ENCODE assay signal across 10 cellular contexts in the genomic region with DNA sequence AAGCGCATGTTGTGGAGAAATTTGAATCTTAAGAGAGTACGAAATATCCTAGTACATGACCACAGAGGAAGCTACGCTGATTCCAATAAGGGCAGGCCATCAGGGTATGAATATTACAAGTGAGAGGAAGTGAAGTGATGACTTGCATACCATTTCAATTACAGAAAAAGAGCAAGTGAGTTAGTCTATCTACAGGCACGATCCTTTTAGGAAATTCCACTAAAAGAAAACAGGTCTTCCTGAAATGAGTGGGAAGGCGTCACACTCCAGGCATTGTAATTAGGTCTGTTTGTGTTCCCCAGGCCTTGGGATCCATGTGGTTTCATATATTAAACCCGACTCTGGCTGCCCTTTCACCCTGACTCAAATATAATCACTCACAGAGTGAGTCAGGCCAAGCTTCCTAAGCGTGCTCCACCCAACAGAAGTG.
DNase-seq lines count a peak whose midpoint lies in the region; ATAC-seq, FAIRE-seq and TF ChIP-seq lines count a peak whose summit lies in the region.
"Had no signal": no experiment of that assay in that cellular context is flagged by ENCODE, and none has a peak within 500 bp of the region (broad histone marks: within the 10 kb centered on the region; RNA-seq: fewer than 3 reads in every experiment).

No MANE protein-coding gene starts in this region.

- H3K27ac ChIP-seq in small intestine (ENCODE audit: low read depth in 1 of 2, low read length in 1 of 2), result no peak overlapping the region

- no peaks in the 10 kb centered on the region for H3K36me3 ChIP-seq in small intestine (ENCODE audit: control insufficient read depth in 2 of 2, insufficient read depth in 2 of 2, low read length in 2 of 2)

- no peak for TF ChIP-seq POLR2A in H54 (IDR thresholded peaks at IDR 0.05; ENCODE audit: low read depth, low read length)

- WGBS in small intestine, 3 donors, result 63 to 72% (median 71%) methylated on average over 7 of the region's 7 CpGs

- H3K4me3 ChIP-seq in small intestine (ENCODE audit: low read depth in 1 of 2, low read length in 2 of 2), result no peak overlapping the region

- H3K9me3 ChIP-seq in small intestine (ENCODE audit: control insufficient read depth, low read depth) (no peaks in the 10 kb centered on the region), T-helper 17 cell (ENCODE audit: control insufficient read depth, low read length, poor library complexity, severe bottlenecking) (no peaks in the 10 kb centered on the region)

- no peak overlapping the region for H3K4me3 Mint-ChIP-seq in T-helper 17 cell

- H3K4me1 ChIP-seq in small intestine (ENCODE audit: control insufficient read depth in 2 of 2, insufficient read depth in 1 of 2, low read depth in 1 of 2, low read length in 1 of 2), result no peaks in the 10 kb centered on the region

- no peaks in the 10 kb centered on the region for H3K27me3 Mint-ChIP-seq in T-helper 17 cell

- FAIRE-seq in H54 (lab: Jason Lieb, UNC) (peak; percentile 96), small intestine (lab: Jason Lieb, UNC) (no peak)

- no peaks in the 10 kb centered on the region for H3K36me3 Mint-ChIP-seq in T-helper 17 cell (ENCODE audit: low read depth)

- no peaks in the 10 kb centered on the region for H3K4me1 Mint-ChIP-seq in T-helper 17 cell

- no peak overlapping the region for H3K27ac Mint-ChIP-seq in T-helper 17 cell

- DNase-seq in H54 (ENCODE audit: insufficient read length, low spot score), result no peak
- DNase-seq in fibroblast of the conjunctiva (ENCODE audit: low read depth), result peak; percentile 51
- peak; percentile 32 for DNase-seq in small intestine
- DNase-seq in NCI-H2029 treated with DMSO at 0.1 percent for 48 hours (lab: John Stamatoyannopoulos, UW), result no peak
- no peak for DNase-seq in effector CD8-positive, alpha-beta T cell (lab: John Stamatoyannopoulos, UW)
- no peak for DNase-seq in T-helper 17 cell
- DNase-seq: activated CD4-positive, alpha-beta T cell treated with anti-CD3 and anti-CD28 coated beads, Interleukin-2, amount 50 U/mL, for 1 hour; MV-4-11; Right ventricle myocardium superior had no signal

- ATAC-seq in SK-N-SH treated with all-trans-retinoic acid at 6 μM for 48 hours, result peak; percentile 84
- no peak for ATAC-seq in T-helper 17 cell

- H3K27me3 ChIP-seq in small intestine (ENCODE audit: control insufficient read depth in 2 of 2, insufficient read depth in 2 of 2, low read length in 2 of 2), result no peaks in the 10 kb centered on the region

TF ChIP-seq in SK-N-SH treated with all-trans-retinoic acid at 6 μM for 48 hours, 23 proteins besides CTCF, POLR2A, EP300 and RAD21:
- TF ChIP-seq, protein P1, sequence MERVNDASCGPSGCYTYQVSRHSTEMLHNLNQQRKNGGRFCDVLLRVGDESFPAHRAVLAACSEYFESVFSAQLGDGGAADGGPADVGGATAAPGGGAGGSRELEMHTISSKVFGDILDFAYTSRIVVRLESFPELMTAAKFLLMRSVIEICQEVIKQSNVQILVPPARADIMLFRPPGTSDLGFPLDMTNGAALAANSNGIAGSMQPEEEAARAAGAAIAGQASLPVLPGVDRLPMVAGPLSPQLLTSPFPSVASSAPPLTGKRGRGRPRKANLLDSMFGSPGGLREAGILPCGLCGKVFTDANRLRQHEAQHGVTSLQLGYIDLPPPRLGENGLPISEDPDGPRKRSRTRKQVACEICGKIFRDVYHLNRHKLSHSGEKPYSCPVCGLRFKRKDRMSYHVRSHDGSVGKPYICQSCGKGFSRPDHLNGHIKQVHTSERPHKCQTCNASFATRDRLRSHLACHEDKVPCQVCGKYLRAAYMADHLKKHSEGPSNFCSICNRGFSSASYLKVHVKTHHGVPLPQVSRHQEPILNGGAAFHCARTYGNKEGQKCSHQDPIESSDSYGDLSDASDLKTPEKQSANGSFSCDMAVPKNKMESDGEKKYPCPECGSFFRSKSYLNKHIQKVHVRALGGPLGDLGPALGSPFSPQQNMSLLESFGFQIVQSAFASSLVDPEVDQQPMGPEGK (CRISPR knock-in tag; IDR thresholded peaks at IDR 0.05; ENCODE audit: borderline replicate concordance), result peak; percentile 55; the same call in 1 of the 2 replicates
- TF ChIP-seq POU6F1 (CRISPR knock-in tag; IDR thresholded peaks at IDR 0.05; ENCODE audit: borderline replicate concordance, low read depth) (no peak), ISL1 (CRISPR knock-in tag; IDR thresholded peaks at IDR 0.05) (0 out of 2 replicates have a peak, but pooled peaks have one; percentile 30)

Comparison
In these comparisons a context has a peak if more than half of its experiments do, and no peak if none do; other contexts are left out.
1. DNase-seq: peak in fibroblast of the conjunctiva (single experiment) and small intestine (single experiment); none in H54 (single experiment), NCI-H2029 treated with DMSO at 0.1 percent for 48 hours (single experiment), effector CD8-positive, alpha-beta T cell (single experiment) and T-helper 17 cell (0 of 3).